ENCODE assay signal across 25 cellular contexts in the genomic region with DNA sequence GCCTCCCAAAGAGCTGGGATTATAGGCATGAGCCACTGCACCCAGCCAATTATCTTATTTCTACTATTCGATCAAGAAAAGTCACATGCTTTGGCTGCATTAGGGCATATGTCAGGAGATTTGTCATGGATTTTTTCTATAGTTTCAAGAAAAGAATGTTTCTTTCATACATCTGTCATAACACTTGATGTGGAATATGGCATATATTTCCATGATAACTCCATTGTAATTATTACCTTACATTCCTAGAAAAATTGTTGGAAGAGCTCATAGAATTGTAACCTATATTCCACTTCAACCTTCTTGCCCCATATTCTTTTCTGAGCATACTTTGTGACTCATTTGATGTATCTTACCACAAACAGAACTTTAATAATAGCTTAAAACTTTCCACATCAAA.
"Had no signal": no experiment of that assay in that cellular context is flagged by ENCODE, and none has a peak within 500 bp of the region (broad histone marks: within the 10 kb centered on the region; RNA-seq: fewer than 3 reads in every experiment).

No MANE protein-coding gene starts in this region.

- H3K27me3 ChIP-seq: pancreas, stomach, testis, thyroid gland, transverse colon, upper lobe of left lung, vagina had no signal

- H3K4me1 ChIP-seq: left ventricle myocardium inferior, pancreas, prostate gland, stomach, testis, thyroid gland, transverse colon, upper lobe of left lung, vagina had no signal

- H3K9me3 ChIP-seq: pancreas, prostate gland, stomach, testis, thyroid gland, transverse colon, upper lobe of left lung, vagina had no signal

- H3K4me3 ChIP-seq: left ventricle myocardium inferior, lung, mucosa of descending colon, pancreas, prostate gland, skin epidermis, stomach, testis, thyroid gland, transverse colon, upper lobe of left lung, vagina had no signal

- H3K36me3 ChIP-seq: left ventricle myocardium inferior, pancreas, prostate gland, stomach, thyroid gland, transverse colon, upper lobe of left lung, vagina had no signal

- H3K27ac ChIP-seq: left ventricle myocardium inferior, pancreas, prostate gland, skin epidermis, stomach, testis, thyroid gland, transverse colon, upper lobe of left lung, vagina had no signal

- DNase-seq: islet precursor cell; left ventricle myocardium inferior; midbrain; mucosa of descending colon; naive thymus-derived CD4-positive, alpha-beta T cell; nucleus accumbens; pancreas; posterior cingulate gyrus; retina; right cardiac atrium; stimulated activated CD4-positive, alpha-beta T cell treated with anti-CD3 and anti-CD28 coated beads, Interleukin-12 subunit alpha, Interleukin-12 subunit beta, amount 100 ng/mL, for 4 hours; stimulated activated CD4-positive, alpha-beta T cell treated with anti-CD3 and anti-CD28 coated beads, Interleukin-15, amount 100 ng/mL, for 24 hours; stimulated activated CD4-positive, alpha-beta T cell treated with anti-CD3 and anti-CD28 coated beads, Interleukin-2, amount 100 ng/mL, for 24 hours; stimulated activated CD4-positive, alpha-beta T cell treated with anti-CD3 and anti-CD28 coated beads, Interleukin-4, amount 100 ng/mL, for 1 hour; stimulated activated naive B cell treated with anti-CD40 and anti-IgM and Interleukin-4, amounts not matched to agents 10 μg/mL and 1 μg/mL and 100 μg/mL, for 72 hours; stimulated activated naive CD8-positive, alpha-beta T cell treated with anti-CD3 and anti-CD28 coated beads, Interleukin-15, Interleukin-2, amounts not matched to agents 100 U/mL and 50 U/mL, for 24 hours; stomach; testis; thyroid gland; transverse colon; upper lobe of left lung had no signal
